In genomic region chr5:101728933-101729332, GRCh38 we compare ENCODE assay signal across 14 cellular contexts.
DNase-seq lines count a peak whose midpoint lies in the region; ATAC-seq and TF ChIP-seq lines count a peak whose summit lies in the region.
"Had no signal": no experiment of that assay in that cellular context is flagged by ENCODE, and none has a peak within 500 bp of the region (broad histone marks: within the 10 kb centered on the region; RNA-seq: fewer than 3 reads in every experiment).

No MANE protein-coding gene starts in this region.

- H3K36me3 Mint-ChIP-seq in type B pancreatic cell: no peaks in the 10 kb centered on the region
- H3K36me3 Mint-ChIP-seq: activated CD4-positive, alpha-beta memory T cell treated with anti-CD3 and anti-CD28 coated beads for 36 hours; activated naive CD4-positive, alpha-beta T cell treated with anti-CD3 and anti-CD28 coated beads, Interleukin-2, amount 10 ng/mL, durations not matched to agents 7 days and 5 days; CD4-positive, CD25-positive, alpha-beta regulatory T cell had no signal

- ATAC-seq in HG03175 (IDR thresholded peaks at IDR 0.05; ENCODE audit: unreplicated experiment): no peak
- no peak for ATAC-seq in GM21717 (IDR thresholded peaks at IDR 0.05; ENCODE audit: unreplicated experiment)
- ATAC-seq: sciatic nerve had no signal

- no peaks in the 10 kb centered on the region for H3K36me3 ChIP-seq in breast epithelium
- H3K36me3 ChIP-seq: SJSA1 had no signal

- no peaks in the 10 kb centered on the region for H3K9me3 Mint-ChIP-seq in type B pancreatic cell
- H3K9me3 Mint-ChIP-seq: activated CD4-positive, alpha-beta memory T cell treated with anti-CD3 and anti-CD28 coated beads for 36 hours; activated naive CD4-positive, alpha-beta T cell treated with anti-CD3 and anti-CD28 coated beads, Interleukin-2, amount 10 ng/mL, durations not matched to agents 7 days and 5 days had no signal

- no peaks in the 10 kb centered on the region for H3K4me1 ChIP-seq in breast epithelium
- H3K4me1 ChIP-seq: SJSA1 had no signal

- DNase-seq in T47D (ENCODE audit: low read depth in 1 of 2, low spot score in 1 of 2): peak; percentile 18 to 45
- no peak for DNase-seq in breast epithelium (ENCODE audit: low spot score in 2 of 2)
- peak; percentile 39 for DNase-seq in NAMALWA (ENCODE audit: low spot score)
- DNase-seq in astrocyte of the hippocampus (ENCODE audit: low read depth, low spot score): peak; percentile 13
- no peak for DNase-seq in type B pancreatic cell (ENCODE audit: extremely low spot score, unreplicated experiment)
- no peak for DNase-seq in GDM1 (lab: John Stamatoyannopoulos, UW)
- DNase-seq: activated CD4-positive, alpha-beta memory T cell treated with anti-CD3 and anti-CD28 coated beads for 36 hours; activated naive CD4-positive, alpha-beta T cell treated with anti-CD3 and anti-CD28 coated beads, Interleukin-2, amount 10 ng/mL, durations not matched to agents 7 days and 5 days; CD4-positive, CD25-positive, alpha-beta regulatory T cell; glutamatergic neuron had no signal

- intact Hi-C loops in breast epithelium (cut with DNase I; ENCODE audit: low total_unique reads): no loop called here

- H3K27me3 ChIP-seq in breast epithelium: no peaks in the 10 kb centered on the region
- H3K27me3 ChIP-seq: SJSA1 had no signal

- no peaks in the 10 kb centered on the region for H3K9me3 ChIP-seq in breast epithelium
- H3K9me3 ChIP-seq: SJSA1 had no signal

- H3K27me3 Mint-ChIP-seq in type B pancreatic cell: no peaks in the 10 kb centered on the region
- H3K27me3 Mint-ChIP-seq: activated CD4-positive, alpha-beta memory T cell treated with anti-CD3 and anti-CD28 coated beads for 36 hours; activated naive CD4-positive, alpha-beta T cell treated with anti-CD3 and anti-CD28 coated beads, Interleukin-2, amount 10 ng/mL, durations not matched to agents 7 days and 5 days; CD4-positive, CD25-positive, alpha-beta regulatory T cell had no signal

- H3K4me3 ChIP-seq in breast epithelium: no peak overlapping the region
- H3K4me3 ChIP-seq: SJSA1 had no signal

- TF ChIP-seq CTCF in breast epithelium (IDR thresholded peaks at IDR 0.05) (no peak), type B pancreatic cell (conservative IDR thresholded peaks at IDR 0.05) (peak; percentile 48)

- no peak overlapping the region for H3K4me3 Mint-ChIP-seq in type B pancreatic cell
- H3K4me3 Mint-ChIP-seq: activated CD4-positive, alpha-beta memory T cell treated with anti-CD3 and anti-CD28 coated beads for 36 hours; activated naive CD4-positive, alpha-beta T cell treated with anti-CD3 and anti-CD28 coated beads, Interleukin-2, amount 10 ng/mL, durations not matched to agents 7 days and 5 days; CD4-positive, CD25-positive, alpha-beta regulatory T cell had no signal

- in situ Hi-C loops in T47D (cut with HindIII; ENCODE audit: low pct_unique_long_range_greater_than_20kb, low sequenced_read_pairs): no loop called here

- no peaks in the 10 kb centered on the region for H3K4me1 Mint-ChIP-seq in type B pancreatic cell (ENCODE audit: unreplicated experiment)
- H3K4me1 Mint-ChIP-seq: activated naive CD4-positive, alpha-beta T cell treated with anti-CD3 and anti-CD28 coated beads, Interleukin-2, amount 10 ng/mL, durations not matched to agents 7 days and 5 days; CD4-positive, CD25-positive, alpha-beta regulatory T cell had no signal

- H3K27ac ChIP-seq in breast epithelium: no peak overlapping the region
- H3K27ac ChIP-seq: SJSA1 had no signal

- H3K27ac Mint-ChIP-seq in type B pancreatic cell: no peak overlapping the region
- H3K27ac Mint-ChIP-seq: activated CD4-positive, alpha-beta memory T cell treated with anti-CD3 and anti-CD28 coated beads for 36 hours; activated naive CD4-positive, alpha-beta T cell treated with anti-CD3 and anti-CD28 coated beads, Interleukin-2, amount 10 ng/mL, durations not matched to agents 7 days and 5 days; CD4-positive, CD25-positive, alpha-beta regulatory T cell had no signal

- no peak for TF ChIP-seq POLR2A in breast epithelium (IDR thresholded peaks at IDR 0.05)

Comparison
In these comparisons a context has a peak if more than half of its experiments do, and no peak if none do; other contexts are left out.
1. DNase-seq: peak in T47D (2 of 2), NAMALWA (single experiment) and astrocyte of the hippocampus (single experiment); none in breast epithelium (0 of 2), type B pancreatic cell (single experiment) and GDM1 (single experiment).